In genomic region chr16:78775161-78775561, GRCh38 we compare ENCODE assay signal across 14 cellular contexts.
A peak's percentile ranks its signal among the peaks of the same experiment; 100 is the strongest.
DNase-seq lines count a peak whose midpoint lies in the region; FAIRE-seq and TF ChIP-seq lines count a peak whose summit lies in the region.
"Had no signal": no experiment of that assay in that cellular context is flagged by ENCODE, and none has a peak within 500 bp of the region (broad histone marks: within the 10 kb centered on the region; RNA-seq: fewer than 3 reads in every experiment).

No MANE protein-coding gene starts in this region.

- peak overlapping the region; percentile 14 for H3K27ac Mint-ChIP-seq in astrocyte (ENCODE audit: unreplicated experiment)

- TF ChIP-seq CTCF in astrocyte (IDR thresholded peaks at IDR 0.05; ENCODE audit: insufficient read depth, low read depth, low read length) = no peak

- no peak for FAIRE-seq in astrocyte (lab: Jason Lieb, UNC)
- FAIRE-seq: HTR-8/SVneo, small intestine had no signal

- no peak overlapping the region for H3K9ac ChIP-seq in astrocyte (ENCODE audit: low read length)

- H3K4me2 ChIP-seq in astrocyte (ENCODE audit: low read length) = no peak overlapping the region

- H3K27ac ChIP-seq in astrocyte (ENCODE audit: low read depth, low read length) = no peak overlapping the region

- no peaks in the 10 kb centered on the region for H3K9me3 Mint-ChIP-seq in astrocyte (ENCODE audit: unreplicated experiment)

- H4K20me1 ChIP-seq in astrocyte (ENCODE audit: insufficient read depth, low read length) = no peaks in the 10 kb centered on the region

- H3K4me1 Mint-ChIP-seq in astrocyte (ENCODE audit: low read depth, unreplicated experiment) = no peaks in the 10 kb centered on the region

- H3K4me3 Mint-ChIP-seq in astrocyte (ENCODE audit: unreplicated experiment) = no peak overlapping the region

- DNase-seq in Daoy (ENCODE audit: low read depth) (peak; percentile 15), astrocyte (ENCODE audit: low read depth) (no peak), NCI-H146 (lab: John Stamatoyannopoulos, UW) (no peak), Kasumi-1 (lab: John Stamatoyannopoulos, UW) (no peak), iPS-NIHi11 (ENCODE audit: low spot score) (no peak)
- DNase-seq in activated CD4-positive, CD25-positive, alpha-beta regulatory T cell treated with anti-CD3 and anti-CD28 coated beads, Interleukin-2, amount 50 U/mL, for 16 hours (ENCODE audit: low read depth, low spot score) = peak; percentile 44
- peak in 2 of 3 experiments; percentile 32 to 72 for DNase-seq in stimulated activated CD4-positive, alpha-beta T cell treated with anti-CD3 and anti-CD28 coated beads, TNF-alpha, amount 100 ng/mL, for 24 hours (ENCODE audit: low read depth in 3 of 3)
- DNase-seq: central memory CD4-positive, alpha-beta T cell; effector memory CD4-positive, alpha-beta T cell; H7; NCI-H446 treated with DMSO at 0.1 percent for 48 hours; SHP77 treated with DMSO at 0.1 percent for 48 hours; small intestine had no signal

- no peaks in the 10 kb centered on the region for H3K27me3 ChIP-seq in astrocyte (ENCODE audit: insufficient read depth, low read length)

- no peaks in the 10 kb centered on the region for H3K36me3 Mint-ChIP-seq in astrocyte (ENCODE audit: low read depth, unreplicated experiment)

- no peaks in the 10 kb centered on the region for H3K36me3 ChIP-seq in astrocyte (ENCODE audit: insufficient read depth, low read length)

- peaks cover 12% of the 10 kb centered on the region for H3K27me3 Mint-ChIP-seq in astrocyte (ENCODE audit: low read depth, unreplicated experiment)

- peaks cover 4% of the 10 kb centered on the region for H3K9me3 ChIP-seq in astrocyte (ENCODE audit: insufficient read depth, low read depth, low read length)

- H3K79me2 ChIP-seq in astrocyte (ENCODE audit: insufficient read depth, low read length) = no peaks in the 10 kb centered on the region

- H3K4me3 ChIP-seq in astrocyte (ENCODE audit: insufficient read depth, low read depth, low read length) = no peak overlapping the region

- no peaks in the 10 kb centered on the region for H3K4me1 ChIP-seq in astrocyte (ENCODE audit: insufficient read depth, low read length)

- no peak overlapping the region for H2AFZ ChIP-seq in astrocyte (ENCODE audit: low read depth, low read length)

Comparison
In these comparisons a context has a peak if more than half of its experiments do, and no peak if none do; other contexts are left out.
1. DNase-seq: peak in Daoy (single experiment), activated CD4-positive, CD25-positive, alpha-beta regulatory T cell treated with anti-CD3 and anti-CD28 coated beads, Interleukin-2, amount 50 U/mL, for 16 hours (single experiment) and stimulated activated CD4-positive, alpha-beta T cell treated with anti-CD3 and anti-CD28 coated beads, TNF-alpha, amount 100 ng/mL, for 24 hours (2 of 3); none in astrocyte (single experiment), NCI-H146 (single experiment), Kasumi-1 (0 of 2) and iPS-NIHi11 (single experiment).